Comparison of ENCODE assay signal across 22 cellular contexts in the genomic region with DNA sequence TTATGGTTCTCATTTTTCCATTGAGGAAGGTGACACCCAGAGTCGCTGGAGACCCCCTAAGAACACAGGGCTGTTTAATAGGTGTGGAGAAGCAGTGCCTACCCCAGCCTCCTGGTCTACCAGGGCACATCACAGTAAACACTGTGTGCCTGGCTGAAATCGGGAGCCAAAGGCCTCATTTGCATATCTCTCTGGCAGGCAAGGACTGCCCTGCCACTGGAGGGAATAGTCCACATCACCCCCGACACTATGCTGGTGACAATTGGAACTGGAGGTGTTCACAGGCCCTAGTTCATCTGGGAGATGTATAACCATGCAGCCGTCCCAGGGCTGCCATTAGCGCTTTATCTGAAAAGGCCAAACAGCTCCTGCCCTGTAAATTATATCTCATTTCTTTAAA.
DNase-seq lines count a peak whose midpoint lies in the region; ATAC-seq and TF ChIP-seq lines count a peak whose summit lies in the region.
"Had no signal": no experiment of that assay in that cellular context is flagged by ENCODE, and none has a peak within 500 bp of the region (broad histone marks: within the 10 kb centered on the region; RNA-seq: fewer than 3 reads in every experiment).

No MANE protein-coding gene starts in this region.

- no peak overlapping the region for H3K4me3 ChIP-seq in endodermal cell (ENCODE audit: low read length)
- no peak overlapping the region for H3K4me3 ChIP-seq in mesendoderm (ENCODE audit: low read length)
- H3K4me3 ChIP-seq: BLaER1, HAP-1, SJSA1 had no signal

- no peak overlapping the region for H4K8ac ChIP-seq in mesendoderm (ENCODE audit: low read depth, low read length)

- 75 to 87% methylated on average over 3 to 5 of the region's 5 CpGs for WGBS in endodermal cell (ENCODE audit: insufficient coverage in 1 of 2, insufficient read length in 1 of 2), 2 experiments
- WGBS in mesendoderm (ENCODE audit: extremely low coverage, insufficient coverage, low lambda C conversion rate) = no CpG with 5 or more reads among the region's 5 CpGs

- no peak overlapping the region for H2BK5ac ChIP-seq in mesendoderm (ENCODE audit: low read length)

- peaks cover 8% of the 10 kb centered on the region for H3K4me1 Mint-ChIP-seq in endodermal cell
- H3K4me1 Mint-ChIP-seq in effector memory CD8-positive, alpha-beta T cell (ENCODE audit: low read depth in 2 of 2) = peaks cover 2 to 5% of the 10 kb centered on the region in 2 donors

- H3K36me3 ChIP-seq in endodermal cell (ENCODE audit: control insufficient read depth, insufficient read depth, low read length) (no peaks in the 10 kb centered on the region), mesendoderm (ENCODE audit: control insufficient read depth, insufficient read depth, low read length) (no peaks in the 10 kb centered on the region)
- H3K36me3 ChIP-seq: BLaER1, HAP-1, SJSA1 had no signal

- no peaks in the 10 kb centered on the region for H3K9me3 ChIP-seq in endodermal cell (ENCODE audit: control insufficient read depth, low read length)
- H3K9me3 ChIP-seq: BLaER1, HAP-1, SJSA1 had no signal

- H3K4ac ChIP-seq in mesendoderm (ENCODE audit: low read depth, low read length) = no peak overlapping the region

- H3K27me3 ChIP-seq in endodermal cell (ENCODE audit: control insufficient read depth, insufficient read depth, low read length, poor library complexity, severe bottlenecking) = no peaks in the 10 kb centered on the region
- no peaks in the 10 kb centered on the region for H3K27me3 ChIP-seq in mesendoderm (ENCODE audit: insufficient read depth, low read length, poor library complexity)
- H3K27me3 ChIP-seq: BLaER1, SJSA1 had no signal

- H2BK120ac ChIP-seq in mesendoderm (ENCODE audit: low read depth, low read length) = no peak overlapping the region

- no peak for ATAC-seq in effector memory CD8-positive, alpha-beta T cell (replicated peaks)
- ATAC-seq: PC-3, Right ventricle myocardium inferior, T-cell had no signal

- no peak overlapping the region for H3K18ac ChIP-seq in mesendoderm (ENCODE audit: low read length)

- no peak overlapping the region for H3K27ac ChIP-seq in endodermal cell (ENCODE audit: low read depth, low read length)
- H3K27ac ChIP-seq in mesendoderm (ENCODE audit: low read depth, low read length) = no peak overlapping the region
- H3K27ac ChIP-seq: BLaER1, SJSA1 had no signal

- H3K27me3 Mint-ChIP-seq in endodermal cell (ENCODE audit: insufficient read depth) = peaks cover 8% of the 10 kb centered on the region
- H3K27me3 Mint-ChIP-seq in effector memory CD8-positive, alpha-beta T cell = peaks cover 9 to 63% of the 10 kb centered on the region in 2 donors

- H3K23ac ChIP-seq in mesendoderm (ENCODE audit: low read length) = no peak overlapping the region

- H3K79me2 ChIP-seq in mesendoderm (ENCODE audit: control insufficient read depth, insufficient read depth, low read length) = no peaks in the 10 kb centered on the region

- no peaks in the 10 kb centered on the region for H3K79me1 ChIP-seq in mesendoderm (ENCODE audit: low read length)

- no peak overlapping the region for H2AK5ac ChIP-seq in mesendoderm (ENCODE audit: low read length)

- DNase-seq in NCI-H748 (lab: John Stamatoyannopoulos, UW; ENCODE audit: unreplicated experiment) (peak; percentile 58), NCI-H748 treated with DMSO at 0.1 percent for 48 hours (lab: John Stamatoyannopoulos, UW) (no peak), NCI-H526 (lab: John Stamatoyannopoulos, UW) (peak; percentile 67 to 84), endodermal cell (peak; percentile 53), mesendoderm (peak; percentile 21), Kasumi-1 (lab: John Stamatoyannopoulos, UW) (no peak), kidney glomerular epithelial cell (lab: John Stamatoyannopoulos, UW) (no peak)
- DNase-seq in effector memory CD8-positive, alpha-beta T cell = no peak
- DNase-seq: CD4-positive, CD25-positive, alpha-beta regulatory T cell; HFFc6; IMR-90; KG1; MM.1S; NCI-H1694 treated with DMSO at 0.1 percent for 48 hours; NCI-H524; NK-92 treated with Interleukin-12 subunit alpha and Interleukin-12 subunit beta, amount 100 ng/mL, for 24 hours; PC-3; T-cell had no signal

- no peaks in the 10 kb centered on the region for H3K36me3 Mint-ChIP-seq in endodermal cell (ENCODE audit: low read depth)
- H3K36me3 Mint-ChIP-seq in effector memory CD8-positive, alpha-beta T cell (ENCODE audit: insufficient read depth) = no peaks in the 10 kb centered on the region
- H3K36me3 Mint-ChIP-seq: CD4-positive, CD25-positive, alpha-beta regulatory T cell; T-cell had no signal

- H3K4me2 ChIP-seq in mesendoderm (ENCODE audit: low read length) = no peak overlapping the region
- H3K4me2 ChIP-seq: BLaER1 had no signal

- H4K5ac ChIP-seq in mesendoderm (ENCODE audit: low read length) = no peak overlapping the region

- H3K56ac ChIP-seq in mesendoderm (ENCODE audit: low read length) = no peak overlapping the region

- H3K9ac ChIP-seq in endodermal cell (ENCODE audit: extremely low read depth, low read length, poor library complexity, severe bottlenecking) (no peak overlapping the region), mesendoderm (ENCODE audit: low read length) (no peak overlapping the region)
- H3K9ac ChIP-seq: BLaER1 had no signal

- peak; percentile 41 for TF ChIP-seq CTCF in endodermal cell (conservative IDR thresholded peaks at IDR 0.05)

- H3K27ac Mint-ChIP-seq in endodermal cell = no peak overlapping the region
- no peak overlapping the region for H3K27ac Mint-ChIP-seq in effector memory CD8-positive, alpha-beta T cell
- H3K27ac Mint-ChIP-seq: CD4-positive, CD25-positive, alpha-beta regulatory T cell; HFFc6; T-cell had no signal

- H2BK15ac ChIP-seq in mesendoderm (replicated peaks; ENCODE audit: low read depth) = no peak overlapping the region

- no peaks in the 10 kb centered on the region for H3K9me3 Mint-ChIP-seq in endodermal cell
- no peaks in the 10 kb centered on the region for H3K9me3 Mint-ChIP-seq in effector memory CD8-positive, alpha-beta T cell
- H3K9me3 Mint-ChIP-seq: CD4-positive, CD25-positive, alpha-beta regulatory T cell had no signal

- no peaks in the 10 kb centered on the region for H3K4me1 ChIP-seq in endodermal cell (ENCODE audit: control insufficient read depth, insufficient read depth, low read length)
- H3K4me1 ChIP-seq in mesendoderm (ENCODE audit: control insufficient read depth, low read depth, low read length) = no peaks in the 10 kb centered on the region
- H3K4me1 ChIP-seq: BLaER1, HAP-1, SJSA1 had no signal

- H3K4me3 Mint-ChIP-seq in endodermal cell = no peak overlapping the region
- H3K4me3 Mint-ChIP-seq in effector memory CD8-positive, alpha-beta T cell = no peak overlapping the region
- H3K4me3 Mint-ChIP-seq: CD4-positive, CD25-positive, alpha-beta regulatory T cell; HFFc6; T-cell had no signal

Comparison
In these comparisons a context has a peak if more than half of its experiments do, and no peak if none do; other contexts are left out.
1. DNase-seq: peak in NCI-H748 (single experiment), NCI-H526 (2 of 2), endodermal cell (single experiment) and mesendoderm (single experiment); none in NCI-H748 treated with DMSO at 0.1 percent for 48 hours (single experiment), Kasumi-1 (0 of 2), effector memory CD8-positive, alpha-beta T cell (0 of 3) and kidney glomerular epithelial cell (single experiment).